ENCODE assay signal across 8 cellular contexts in genomic region chr12:55717397-55718007, GRCh38. TPM values are rescaled to one million over a fixed set of nuclear protein-coding genes. Genes with fewer than 3 reads are reported as not detected.
DNase-seq lines count a peak whose midpoint lies in the region; ATAC-seq and TF ChIP-seq lines count a peak whose summit lies in the region.

No MANE protein-coding gene starts in this region.

- H3K36me3 ChIP-seq in CD8-positive, alpha-beta T cell (ENCODE audit: insufficient read depth, low read length), result no peaks in the 10 kb centered on the region
- no peaks in the 10 kb centered on the region for H3K36me3 ChIP-seq in body of pancreas (replicated peaks in 1 of 2; ENCODE audit: insufficient read depth in 1 of 2, low read depth in 2 of 2)

- no peak for TF ChIP-seq POLR2A in body of pancreas (IDR thresholded peaks at IDR 0.05)

- CTCF ChIA-PET in CD8-positive, alpha-beta T cell (lab: Charles Lee), result interaction anchor here (1.1 to 14.8 kb wide), 4 partner anchors 10 to 61 kb away, joined by 3 to 176 read pairs (median 6); no protein-coding TSS in a partner anchor

- intact Hi-C loops in CD8-positive, alpha-beta T cell (cut with DNase I, micrococcal nuclease), result loop anchor here (2.0 to 5.0 kb wide), 3 partner anchors 21 to 1305 kb away; partner anchors contain the start of gene SPRYD4 (in 1 of the 2)
- intact Hi-C loops in body of pancreas (cut with DNase I), result no loop called here

- no peak for TF ChIP-seq CTCF in CD8-positive, alpha-beta T cell (IDR thresholded peaks at IDR 0.05)
- TF ChIP-seq CTCF in LNCaP clone FGC (IDR thresholded peaks at IDR 0.05; ENCODE audit: control insufficient read depth, extremely low read depth, insufficient read depth) (no peak), body of pancreas (IDR thresholded peaks at IDR 0.05) (no peak), mesothelial cell of epicardium (IDR thresholded peaks at IDR 0.05; ENCODE audit: unreplicated experiment) (no peak), GM20000 (IDR thresholded peaks at IDR 0.05; ENCODE audit: extremely low read depth, missing control alignments) (no peak)

- no peaks in the 10 kb centered on the region for H3K27me3 Mint-ChIP-seq in CD8-positive, alpha-beta T cell (ENCODE audit: low read depth)
- H3K27me3 Mint-ChIP-seq in mesothelial cell of epicardium (ENCODE audit: low read depth), result peaks cover 15% of the 10 kb centered on the region

- POLR2A ChIA-PET in CD8-positive, alpha-beta T cell (lab: Charles Lee), result interaction anchor here (1.0 to 3.9 kb wide), 4 partner anchors 10 to 212 kb away, joined by 3 to 24 read pairs (median 6); partner anchors contain the start of genes CD63 and ITGA7

- peak overlapping the region; percentile 94 for H3K4me3 Mint-ChIP-seq in CD8-positive, alpha-beta T cell
- H3K4me3 Mint-ChIP-seq in mesothelial cell of epicardium, result peak overlapping the region; percentile 93

- H3K27me3 ChIP-seq in CD8-positive, alpha-beta T cell (ENCODE audit: insufficient read depth, low read length), result no peaks in the 10 kb centered on the region
- no peaks in the 10 kb centered on the region for H3K27me3 ChIP-seq in body of pancreas

- H3K27ac Mint-ChIP-seq in CD8-positive, alpha-beta T cell, result no peak overlapping the region
- peak overlapping the region; percentile 68 for H3K27ac Mint-ChIP-seq in mesothelial cell of epicardium

- H3K4me1 Mint-ChIP-seq in CD8-positive, alpha-beta T cell (ENCODE audit: low read depth), result peaks cover 36% of the 10 kb centered on the region
- H3K4me1 Mint-ChIP-seq in mesothelial cell of epicardium, result peaks cover 34% of the 10 kb centered on the region

- peaks cover 21% of the 10 kb centered on the region for H3K36me3 Mint-ChIP-seq in CD8-positive, alpha-beta T cell
- H3K36me3 Mint-ChIP-seq in mesothelial cell of epicardium, result no peaks in the 10 kb centered on the region

- no peak overlapping the region for H3K4me3 ChIP-seq in CD8-positive, alpha-beta T cell (ENCODE audit: low read depth, low read length)
- peak overlapping the region; percentile 67 for H3K4me3 ChIP-seq in LNCaP clone FGC (ENCODE audit: low read depth, low read length)
- no peak overlapping the region for H3K4me3 ChIP-seq in body of pancreas

- H3K4me1 ChIP-seq in CD8-positive, alpha-beta T cell (ENCODE audit: insufficient read depth, low read length), result peaks cover 23% of the 10 kb centered on the region
- peaks cover 62% of the 10 kb centered on the region for H3K4me1 ChIP-seq in body of pancreas

- 65 to 71% methylated on average over 4 of the region's 4 CpGs for WGBS in body of pancreas, 2 donors

- no peak overlapping the region for H3K27ac ChIP-seq in CD8-positive, alpha-beta T cell (ENCODE audit: low read depth, low read length)
- H3K27ac ChIP-seq in body of pancreas, result peak overlapping the region in 3 of 4 donors; percentile 77 to 94 (median 93)

- no peaks in the 10 kb centered on the region for H3K9me3 ChIP-seq in CD8-positive, alpha-beta T cell (ENCODE audit: low read length)
- H3K9me3 ChIP-seq in body of pancreas, result no peaks in the 10 kb centered on the region

- no peaks in the 10 kb centered on the region for H3K9me3 Mint-ChIP-seq in CD8-positive, alpha-beta T cell
- no peaks in the 10 kb centered on the region for H3K9me3 Mint-ChIP-seq in mesothelial cell of epicardium

- DNase-seq in CD8-positive, alpha-beta T cell, result no peak
- DNase-seq in LNCaP clone FGC (ENCODE audit: low read depth) (no peak), body of pancreas (no peak), mesothelial cell of epicardium (ENCODE audit: low spot score in 2 of 2, unreplicated experiment in 2 of 2) (no peak), amygdala (lab: John Stamatoyannopoulos, UW) (no peak), NCI-H1436 treated with DMSO at 0.1 percent for 48 hours (lab: John Stamatoyannopoulos, UW) (no peak), iPS-NIHi11 (ENCODE audit: low spot score) (no peak), GM20000 (ENCODE audit: low spot score) (no peak)

- ATAC-seq in CD8-positive, alpha-beta T cell, result no peak
- ATAC-seq in body of pancreas, result no peak

RNA-seq across cellular contexts. Expression of gene BLOC1S1, which starts 1.7 kb away (rescaled TPM):
- 10 to 100 TPM; 29.4 to 29.6 TPM for total RNA-seq in CD8-positive, alpha-beta T cell
- total RNA-seq in body of pancreas, result 100 to 1,000 TPM in 1 of 2 donors, 10 to 100 TPM in 1; 86.1 to 105 TPM
- 58.0 to 63.4 TPM (median 61.6 TPM) in 3 replicates for total RNA-seq in mesothelial cell of epicardium

RNA-seq across cellular contexts. Expression of gene RDH5, which starts 2.7 kb away (rescaled TPM):
- total RNA-seq in CD8-positive, alpha-beta T cell, result 1 to 10 TPM; 5.5 to 7.8 TPM
- total RNA-seq in body of pancreas, result 10 to 100 TPM in 1 of 2 donors, 1 to 10 TPM in 1; 4.2 to 20.4 TPM
- total RNA-seq in mesothelial cell of epicardium, result 9.7 to 11.2 TPM (median 11.2 TPM) in 3 replicates

RNA-seq across cellular contexts. Expression of gene ITGA7, which starts 9.8 kb away (rescaled TPM):
- total RNA-seq in CD8-positive, alpha-beta T cell, result 1 to 10 TPM; 1.0 to 1.1 TPM
- total RNA-seq in body of pancreas (10 to 100 TPM; 11.4 to 52.1 TPM), mesothelial cell of epicardium (32.5 to 34.0 TPM (median 33.2 TPM) in 3 replicates)

RNA-seq across cellular contexts. Expression of gene CD63, which starts 11.3 kb away (rescaled TPM):
- 10 to 100 TPM; 27.0 to 33.8 TPM for total RNA-seq in CD8-positive, alpha-beta T cell
- 100 to 1,000 TPM; 341 to 511 TPM for total RNA-seq in body of pancreas
- total RNA-seq in mesothelial cell of epicardium, result 429 to 438 TPM (median 438 TPM) in 3 replicates

RNA-seq across cellular contexts. Expression of gene GDF11, which starts 25.4 kb away (rescaled TPM):
- total RNA-seq in CD8-positive, alpha-beta T cell, result 1 to 10 TPM; 4.3 to 4.6 TPM
- under 1 TPM; 0.33 to 0.78 TPM for total RNA-seq in body of pancreas
- 17.0 to 18.7 TPM (median 18.1 TPM) in 3 replicates for total RNA-seq in mesothelial cell of epicardium

Comparison
In these comparisons a context has a peak if more than half of its experiments do, and no peak if none do; other contexts are left out.
1. RNA of gene ITGA7, which starts 9.8 kb away (total RNA-seq): 11.4 to 52.1 TPM in body of pancreas and 32.5 to 34.0 TPM in mesothelial cell of epicardium; 1.0 to 1.1 TPM in CD8-positive, alpha-beta T cell; every median in the first group is over 4 times any median in the second.